ENCODE assay signal across 8 cellular contexts in genomic region chr5:32712463-32713395, GRCh38. TPM values are rescaled to one million over a fixed set of nuclear protein-coding genes. Genes with fewer than 3 reads are reported as not detected.
A peak's percentile ranks its signal among the peaks of the same experiment; 100 is the strongest.
DNase-seq lines count a peak whose midpoint lies in the region; ATAC-seq and TF ChIP-seq lines count a peak whose summit lies in the region.

No MANE protein-coding gene starts in this region.

- TF ChIP-seq CTCF in left ventricle myocardium inferior (IDR thresholded peaks at IDR 0.05; ENCODE audit: borderline replicate concordance): peak; percentile 8
- TF ChIP-seq CTCF in cardiac fibroblast (IDR thresholded peaks at IDR 0.05; ENCODE audit: low read depth, low read length): peak; percentile 12
- no peak for TF ChIP-seq CTCF in upper lobe of right lung (IDR thresholded peaks at IDR 0.05)

- no peaks in the 10 kb centered on the region for H3K36me3 ChIP-seq in left ventricle myocardium inferior
- no peaks in the 10 kb centered on the region for H3K36me3 ChIP-seq in muscle layer of colon (ENCODE audit: insufficient read depth, low read length)
- no peaks in the 10 kb centered on the region for H3K36me3 ChIP-seq in upper lobe of right lung

- H3K9me3 ChIP-seq in left ventricle myocardium inferior (replicated peaks): peaks cover 2% of the 10 kb centered on the region
- H3K9me3 ChIP-seq in muscle layer of colon (ENCODE audit: low read length): no peaks in the 10 kb centered on the region
- no peaks in the 10 kb centered on the region for H3K9me3 ChIP-seq in upper lobe of right lung

- intact Hi-C loops in left ventricle myocardium inferior (cut with micrococcal nuclease): no loop called here
- intact Hi-C loops in left ventricle myocardium superior (cut with micrococcal nuclease): no loop called here
- intact Hi-C loops in upper lobe of right lung (cut with DNase I): loop anchor here (10.0 kb wide), 1 partner anchor 132 kb away; no protein-coding TSS in a partner anchor

- H3K27ac ChIP-seq in left ventricle myocardium inferior (replicated peaks): peak overlapping the region; percentile 92
- peak overlapping the region; percentile 8 for H3K27ac ChIP-seq in muscle layer of colon (ENCODE audit: low read depth, low read length)
- H3K27ac ChIP-seq in upper lobe of right lung: peak overlapping the region; percentile 72

- no peak for ATAC-seq in left ventricle myocardium superior
- ATAC-seq in upper lobe of right lung: no peak

- peaks cover 51% of the 10 kb centered on the region for H3K4me1 ChIP-seq in left ventricle myocardium inferior
- H3K4me1 ChIP-seq in muscle layer of colon (ENCODE audit: insufficient read depth, low read length): peaks cover 8% of the 10 kb centered on the region
- peaks cover 28% of the 10 kb centered on the region for H3K4me1 ChIP-seq in upper lobe of right lung

- H3K4me3 ChIP-seq in left ventricle myocardium inferior: peak overlapping the region; percentile 79
- peak overlapping the region; percentile 41 to 64 for H3K4me3 ChIP-seq in cardiac fibroblast (replicated peaks in 1 of 2; ENCODE audit: low read depth in 2 of 2, low read length in 2 of 2)
- H3K4me3 ChIP-seq in muscle layer of colon (ENCODE audit: low read depth in 1 of 2, low read length in 2 of 2): peak overlapping the region; percentile 34 to 59
- H3K4me3 ChIP-seq in upper lobe of right lung: peak overlapping the region; percentile 67

- DNase-seq in left ventricle myocardium inferior (no peak), left ventricle myocardium superior (no peak), cardiac fibroblast (ENCODE audit: low read depth in 2 of 2) (peak in 1 of 2 donors; percentile 43), upper lobe of right lung (no peak), SW 1271 (lab: John Stamatoyannopoulos, UW) (no peak), hypothalamus (lab: John Stamatoyannopoulos, UW) (no peak), GDM1 (lab: John Stamatoyannopoulos, UW) (no peak)

- H3K27me3 ChIP-seq in left ventricle myocardium inferior (ENCODE audit: low read depth): peaks cover 30% of the 10 kb centered on the region
- H3K27me3 ChIP-seq in muscle layer of colon (ENCODE audit: control insufficient read depth in 1 of 2, insufficient read depth in 2 of 2, low read length in 2 of 2): peaks cover 0 to 14% of the 10 kb centered on the region in 2 donors
- H3K27me3 ChIP-seq in upper lobe of right lung: peaks cover 26% of the 10 kb centered on the region

- H3K9ac ChIP-seq in muscle layer of colon (ENCODE audit: low read length): peak overlapping the region; percentile 40

RNA-seq across cellular contexts. Expression of gene NPR3, which starts 1.6 kb away (rescaled TPM):
- total RNA-seq in left ventricle myocardium inferior: 81.0 TPM
- total RNA-seq in left ventricle myocardium superior: 16.3 TPM
- total RNA-seq in upper lobe of right lung: 87.2 TPM

Comparison
In these comparisons a context has a peak if more than half of its experiments do, and no peak if none do; other contexts are left out.
1. H3K27ac ChIP-seq: peak in every context shown above with its lines; median percentile 92 in left ventricle myocardium inferior; 72 in upper lobe of right lung; 8 in muscle layer of colon.